24 cellular contexts compared by ENCODE assay signal in genomic region chr9:16811987-16812685, GRCh38. TPM values are rescaled to one million over a fixed set of nuclear protein-coding genes. Genes with fewer than 3 reads are reported as not detected.
DNase-seq lines count a peak whose midpoint lies in the region; FAIRE-seq and TF ChIP-seq lines count a peak whose summit lies in the region.
"Had no signal": no experiment of that assay in that cellular context is flagged by ENCODE, and none has a peak within 500 bp of the region (broad histone marks: within the 10 kb centered on the region; RNA-seq: fewer than 3 reads in every experiment).

No MANE protein-coding gene starts in this region.

- H4K20me1 ChIP-seq in MM.1S (ENCODE audit: insufficient read depth, low read length) (no peaks in the 10 kb centered on the region), H1 (replicated peaks in 1 of 2; ENCODE audit: control insufficient read depth in 1 of 2, insufficient read depth in 2 of 2, low read length in 2 of 2) (no peaks in the 10 kb centered on the region)

- H3K9me2 ChIP-seq in MM.1S (replicated peaks; ENCODE audit: insufficient read depth, low read length), result no peaks in the 10 kb centered on the region

- H3K27me3 ChIP-seq in MM.1S (replicated peaks; ENCODE audit: insufficient read depth, low read length) (no peaks in the 10 kb centered on the region), H1 (replicated peaks in 1 of 4; ENCODE audit: control insufficient read depth in 3 of 4, extremely low read depth in 1 of 4, insufficient read depth in 3 of 4, low read length in 3 of 4) (no peaks in the 10 kb centered on the region; a peak in 1 of 7 replicates)
- H3K27me3 ChIP-seq: MG63, SJCRH30 had no signal

- H4K8ac ChIP-seq in H1 (ENCODE audit: extremely low read depth, insufficient read depth, low read length), result no peak overlapping the region

- H3K79me2 ChIP-seq in MM.1S (ENCODE audit: low read length) (no peaks in the 10 kb centered on the region), H1 (ENCODE audit: control insufficient read depth in 1 of 2, insufficient read depth in 2 of 2, low read length in 2 of 2) (peaks cover 0 to 45% of the 10 kb centered on the region in 2 experiments; a peak in 2 of 4 replicates)

- H2BK5ac ChIP-seq in H1 (ENCODE audit: low read depth, low read length), result peak overlapping the region; percentile 86; the same call in 1 of the 2 replicates

- H3K4me3 ChIP-seq in MM.1S (ENCODE audit: low read length), result peak overlapping the region; percentile 34; the same call in 1 of the 2 replicates
- no peak overlapping the region for H3K4me3 ChIP-seq in H1 (ENCODE audit: extremely low read depth in 1 of 4, insufficient read depth in 2 of 4, low read depth in 3 of 4, low read length in 4 of 4)
- no peak overlapping the region for H3K4me3 ChIP-seq in foreskin fibroblast (ENCODE audit: low read depth in 1 of 2, low read length in 2 of 2)
- H3K4me3 ChIP-seq: A549, MG63, PC-9, SJCRH30 had no signal

- H3F3A ChIP-seq in MM.1S (ENCODE audit: insufficient read depth, low read length), result peaks cover 11% of the 10 kb centered on the region

- H3K14ac ChIP-seq in H1 (ENCODE audit: insufficient read length), result no peak overlapping the region

- H3K4ac ChIP-seq in H1 (replicated peaks; ENCODE audit: insufficient read length, low read depth, low read length), result peak overlapping the region; percentile 30

- no peak overlapping the region for H3K56ac ChIP-seq in H1 (replicated peaks; ENCODE audit: insufficient read length, low read depth, low read length)

- 62% methylated on average over 5 of the region's 5 CpGs; no CpG with 5 or more reads in 1 of the 2 experiments for WGBS in H1 (ENCODE audit: extremely low coverage in 1 of 2, insufficient coverage in 1 of 2, insufficient read length in 1 of 2, insufficient replicate concordance in 2 of 2, low coverage in 1 of 2, low lambda C conversion rate in 2 of 2, missing lambda C conversion rate in 1 of 2), 2 experiments

- peak overlapping the region; percentile 84 for H2BK12ac ChIP-seq in H1 (ENCODE audit: low read depth, low read length)

- peak overlapping the region; percentile 96 for H2BK20ac ChIP-seq in H1 (ENCODE audit: low read length)

- no peak for TF ChIP-seq RAD21 in H1 (IDR thresholded peaks at IDR 0.05 in 1 of 2, conservative IDR thresholded peaks at IDR 0.05 in 1 of 2; ENCODE audit: low read depth in 2 of 2, low read length in 2 of 2)

- H3K79me1 ChIP-seq in H1 (ENCODE audit: low read depth, low read length), result no peaks in the 10 kb centered on the region; the same call in 1 of the 2 replicates

- peak overlapping the region; percentile 60 for H3K4me2 ChIP-seq in MM.1S (ENCODE audit: low read depth, low read length)
- H3K4me2 ChIP-seq in H1 (ENCODE audit: insufficient read depth in 1 of 2, low read depth in 2 of 2, low read length in 2 of 2), result no peak overlapping the region
- H3K4me2 ChIP-seq: A549, PC-9 had no signal

- no peak for TF ChIP-seq EP300 in H1 (IDR thresholded peaks at IDR 0.05; ENCODE audit: borderline replicate concordance in 1 of 2, low read depth in 2 of 2, low read length in 2 of 2)

- peak overlapping the region; percentile 55 for H4K5ac ChIP-seq in H1 (ENCODE audit: insufficient read length, low read depth, low read length)

- DNase-seq in NCI-H748 (lab: John Stamatoyannopoulos, UW; ENCODE audit: unreplicated experiment) (peak; percentile 16), NCI-H748 treated with DMSO at 0.1 percent for 48 hours (lab: John Stamatoyannopoulos, UW) (no peak), MM.1S (peak; percentile 73), H1 (ENCODE audit: low read depth in 1 of 2, low spot score in 2 of 2) (no peak), foreskin fibroblast (no peak), D721Med (ENCODE audit: insufficient read length, low spot score) (no peak)
- no peak for DNase-seq in stimulated activated CD4-positive, alpha-beta T cell treated with anti-CD3 and anti-CD28 coated beads, Interleukin-15, amount 100 ng/mL, for 24 hours
- DNase-seq: Calu3; CD4-positive, alpha-beta T cell; DMS79 treated with DMSO at 0.1 percent for 48 hours; H7; Kasumi-1; MG63; NCI-H1092; NCI-H1694 treated with DMSO at 0.1 percent for 48 hours; NCI-H2107; NCI-H446; NCI-H526 treated with DMSO at 0.1 percent for 48 hours; PC-9; SJCRH30; T-helper 17 cell had no signal

- H3K9me3 ChIP-seq in MM.1S (replicated peaks; ENCODE audit: insufficient read depth, low read length) (no peaks in the 10 kb centered on the region), H1 (ENCODE audit: insufficient read depth in 2 of 2, low read depth in 1 of 2, low read length in 1 of 2) (no peaks in the 10 kb centered on the region)
- H3K9me3 ChIP-seq: A549, MG63, SJCRH30 had no signal

- peaks cover 2% of the 10 kb centered on the region; the same call in 1 of the 2 replicates for H3K23me2 ChIP-seq in H1 (ENCODE audit: low read depth, low read length)

- CTCF ChIA-PET in H1 (lab: Charles Lee; ENCODE audit: partially characterized antibody), result interaction anchor here (1.0 to 1.9 kb wide), 5 partner anchors 8 to 662 kb away, joined by 3 to 6 read pairs (median 3); no protein-coding TSS in a partner anchor

- H3K18ac ChIP-seq in H1 (ENCODE audit: extremely low read depth, low read length), result peak overlapping the region; percentile 33

- H3K27ac ChIP-seq in MM.1S (ENCODE audit: low read length) (peak overlapping the region; percentile 77), H1 (ENCODE audit: low read depth, low read length) (peak overlapping the region; percentile 33)
- H3K27ac ChIP-seq: A549, PC-9, SJCRH30 had no signal

- TF ChIP-seq POLR2A in H1 (IDR thresholded peaks at IDR 0.05; ENCODE audit: control extremely low read depth in 1 of 2, low read depth in 2 of 2, low read length in 2 of 2), result no peak

- FAIRE-seq in H1 (lab: Jason Lieb, UNC) (no peak), D721Med (lab: Jason Lieb, UNC) (no peak)
- FAIRE-seq: A549 had no signal

- H2AFZ ChIP-seq in MM.1S (ENCODE audit: low read length) (peak overlapping the region; percentile 48; the same call in 1 of the 2 replicates), H1 (ENCODE audit: low read length) (no peak overlapping the region)
- H2AFZ ChIP-seq: PC-9 had no signal

- H3K9ac ChIP-seq in MM.1S (ENCODE audit: low read length), result peak overlapping the region; percentile 31; the same call in 1 of the 2 replicates
- H3K9ac ChIP-seq in H1 (replicated peaks in 1 of 4; ENCODE audit: extremely low read depth in 1 of 4, low read depth in 3 of 4, low read length in 3 of 4), result no peak overlapping the region

- H3K23ac ChIP-seq in H1 (ENCODE audit: insufficient read length), result no peak overlapping the region

- peaks cover 12% of the 10 kb centered on the region for H3K4me1 ChIP-seq in MM.1S (ENCODE audit: low read length)
- H3K4me1 ChIP-seq in H1 (replicated peaks in 1 of 4; ENCODE audit: control insufficient read depth in 3 of 4, insufficient read depth in 4 of 4, low read length in 3 of 4), result peaks cover 9 to 30% (median 18%) of the 10 kb centered on the region in 4 experiments; a peak in 6 of 7 replicates
- H3K4me1 ChIP-seq: A549 had no signal

- H4K91ac ChIP-seq in H1 (replicated peaks; ENCODE audit: insufficient read length, low read length), result peak overlapping the region; percentile 75

- peak overlapping the region; percentile 75 for H2BK120ac ChIP-seq in H1 (replicated peaks; ENCODE audit: low read depth, low read length)

- H3K36me3 ChIP-seq in MM.1S (replicated peaks; ENCODE audit: insufficient read depth, low read length) (no peaks in the 10 kb centered on the region), H1 (ENCODE audit: control insufficient read depth in 2 of 4, insufficient read depth in 4 of 4, low read length in 3 of 4) (no peaks in the 10 kb centered on the region)
- H3K36me3 ChIP-seq: SJCRH30 had no signal

- H2AK5ac ChIP-seq in H1 (ENCODE audit: low read depth, low read length), result no peak overlapping the region

- POLR2A ChIA-PET in H1 (lab: Charles Lee; ENCODE audit: partially characterized antibody), result interaction anchor here (0.9 to 1.4 kb wide), 4 partner anchors 8 to 58 kb away, joined by 3 to 4 read pairs (median 3); partner anchors contain the start of gene BNC2

- 0 out of 2 replicates have a peak overlapping the region, but pooled peaks have one; percentile 2 for H2BK15ac ChIP-seq in H1 (ENCODE audit: low read length)

- TF ChIP-seq CTCF in MM.1S (IDR thresholded peaks at IDR 0.05; ENCODE audit: low read length) (no peak), H1 (IDR thresholded peaks at IDR 0.05; ENCODE audit: control extremely low read depth in 1 of 3, insufficient read depth in 1 of 3, low read depth in 1 of 3, low read length in 3 of 3) (no peak), foreskin fibroblast (IDR thresholded peaks at IDR 0.05; ENCODE audit: low read depth, low read length) (no peak), D721Med (IDR thresholded peaks at IDR 0.05; ENCODE audit: insufficient read depth, missing control alignments) (no peak)

TF ChIP-seq in H1, 55 proteins besides CTCF, POLR2A, EP300 and RAD21 (continues in another document):
- TF ChIP-seq E2F6 (IDR thresholded peaks at IDR 0.05) (peak; percentile 85), SIX5 (IDR thresholded peaks at IDR 0.05; ENCODE audit: low read depth, low read length) (no peak), CEBPB (IDR thresholded peaks at IDR 0.05; ENCODE audit: low read depth, low read length) (no peak), FOSL1 (IDR thresholded peaks at IDR 0.05; ENCODE audit: insufficient read depth, low read depth, low read length) (no peak), CHD2 (IDR thresholded peaks at IDR 0.05; ENCODE audit: low read length) (no peak), MAX (IDR thresholded peaks at IDR 0.05) (peak; percentile 88), TAF7 (optimal IDR thresholded peaks at IDR 0.05; ENCODE audit: borderline replicate concordance, low read depth, low read length) (no peak), SRF (IDR thresholded peaks at IDR 0.05; ENCODE audit: low read depth, low read length) (no peak)

RNA-seq across cellular contexts. Expression of gene BNC2, which starts 58.3 kb away (rescaled TPM):
- 26.8 and 28.1 TPM in 2 replicates for total RNA-seq in H1 (2021; fragmentation: NEBNext Ultra II Directional; extraction: Animal tissue kit (Norgen Biotek cat#: 25700))
- 11.3 and 16.0 TPM in 2 replicates for polyA plus RNA-seq in H1 (2011; rRNA removed)
- polyA plus RNA-seq in H1 (2011; cell fraction: cytosol; rRNA removed), result 15.0 TPM
- 24.5 TPM for polyA plus RNA-seq in H1 (2011; cell fraction: nucleus; rRNA removed)
- 13.5 to 21.7 TPM (median 16.4 TPM) in 4 replicates for polyA plus RNA-seq in H1 (2012, experiment 1 of 2)
- polyA plus RNA-seq in H1 (2012, experiment 2 of 2), result 0.97 TPM
- 3.9 TPM for polyA plus RNA-seq in H1 (2013, experiment 1 of 2)
- polyA plus RNA-seq in H1 (2013, experiment 2 of 2), result 3.4 TPM
- 100 and 146 TPM in 2 replicates for polyA minus RNA-seq in H1 (2011; rRNA and poly(A)+ RNA removed)
- polyA minus RNA-seq in H1 (2011; cell fraction: cytosol; rRNA and poly(A)+ RNA removed), result 19.4 TPM
- polyA minus RNA-seq in H1 (2011; cell fraction: nucleus; rRNA and poly(A)+ RNA removed), result 85.0 TPM
- total RNA-seq: Calu3; CD4-positive, alpha-beta T cell; HT-29; T-helper 17 cell had no signal
- polyA plus RNA-seq: IgD-negative memory B cell had no signal

Comparison
In these comparisons a context has a peak if more than half of its experiments do, and no peak if none do; other contexts are left out.
1. DNase-seq: peak in NCI-H748 (single experiment) and MM.1S (single experiment); none in NCI-H748 treated with DMSO at 0.1 percent for 48 hours (single experiment), H1 (0 of 2), foreskin fibroblast (0 of 2), stimulated activated CD4-positive, alpha-beta T cell treated with anti-CD3 and anti-CD28 coated beads, Interleukin-15, amount 100 ng/mL, for 24 hours (single experiment) and D721Med (single experiment).